ENCODE assay signal across 17 cellular contexts in the genomic region with DNA sequence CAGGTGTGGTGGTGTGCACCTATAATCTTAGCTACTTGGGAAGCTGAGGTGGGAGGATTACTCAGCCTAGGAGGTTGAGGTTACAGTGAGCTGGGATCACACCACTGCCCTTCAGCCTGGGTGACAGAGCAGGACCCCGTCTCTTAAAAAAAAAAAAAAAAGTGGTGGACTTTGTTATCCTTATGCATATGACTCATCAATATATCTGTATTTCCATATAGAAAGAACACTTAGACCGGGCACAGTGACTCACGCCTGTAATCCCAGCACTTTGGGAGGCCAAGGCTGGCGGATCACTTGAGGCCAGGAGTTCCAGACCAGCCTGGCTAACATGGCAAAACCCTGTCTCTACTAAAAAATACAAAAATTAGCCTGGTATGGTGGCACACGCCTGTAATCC. TPM values are rescaled to one million over a fixed set of nuclear protein-coding genes. Genes with fewer than 3 reads are reported as not detected.
A peak's percentile ranks its signal among the peaks of the same experiment; 100 is the strongest.
DNase-seq lines count a peak whose midpoint lies in the region; ATAC-seq, FAIRE-seq and TF ChIP-seq lines count a peak whose summit lies in the region.
"Not testable (repeated sequence)": the region's sequence is repeated elsewhere in the genome, so short reads cannot be mapped to it uniquely, and the experiment has no call there.
"Had no signal": no experiment of that assay in that cellular context is flagged by ENCODE, and none has a peak within 500 bp of the region (broad histone marks: within the 10 kb centered on the region; RNA-seq: fewer than 3 reads in every experiment).

No MANE protein-coding gene starts in this region.

- not testable (repeated sequence) for H3K9me3 ChIP-seq in A549; HEK293 (ENCODE audit: control insufficient read depth, insufficient read depth, low read depth, low read length); T-helper 17 cell (ENCODE audit: control insufficient read depth, low read length, poor library complexity, severe bottlenecking); HepG2 (ENCODE audit: low read length); osteoblast (ENCODE audit: low read depth, low read length); thymus (ENCODE audit: control insufficient read depth)

- H3K9me3 Mint-ChIP-seq in activated T-helper 2 cell treated with anti-CD3 and anti-CD28 coated beads, Interferon-gamma antibody, Interleukin-2, Interleukin-4, amounts not matched to agents 10 μg/mL and 5 μg/mL and 100 μg/mL, durations not matched to agents 14 hours and 24 hours and 36 hours; central memory CD8-positive, alpha-beta T cell: not testable (repeated sequence)

- not testable (repeated sequence) for H4K20me1 ChIP-seq in HepG2 (ENCODE audit: insufficient read depth, low read length); osteoblast (ENCODE audit: insufficient read depth, low read length)

- not testable (repeated sequence) for TF ChIP-seq POLR2A in A549 (IDR thresholded peaks at IDR 0.05; ENCODE audit: low read length); HepG2 (IDR thresholded peaks at IDR 0.05; ENCODE audit: insufficient read depth in 1 of 2, low read depth in 2 of 2, low read length in 2 of 2)

- H3K27me3 Mint-ChIP-seq in T-helper 17 cell; activated T-helper 2 cell treated with anti-CD3 and anti-CD28 coated beads, Interferon-gamma antibody, Interleukin-2, Interleukin-4, amounts not matched to agents 10 μg/mL and 5 μg/mL and 100 μg/mL, durations not matched to agents 14 hours and 24 hours and 36 hours (ENCODE audit: low read depth); central memory CD8-positive, alpha-beta T cell: not testable (repeated sequence)

- not testable (repeated sequence) for H3K79me2 ChIP-seq in HepG2 (ENCODE audit: insufficient read depth, low read length); osteoblast (ENCODE audit: insufficient read depth, low read length)

- peak overlapping the region; percentile 97 for H3K27ac Mint-ChIP-seq in T-helper 17 cell
- peak overlapping the region; percentile 76 for H3K27ac Mint-ChIP-seq in activated T-helper 2 cell treated with anti-CD3 and anti-CD28 coated beads, Interferon-gamma antibody, Interleukin-2, Interleukin-4, amounts not matched to agents 10 μg/mL and 5 μg/mL and 100 μg/mL, durations not matched to agents 14 hours and 24 hours and 36 hours
- H3K27ac Mint-ChIP-seq in central memory CD8-positive, alpha-beta T cell (ENCODE audit: low read depth): peak overlapping the region; percentile 96

- intact Hi-C loops in activated T-helper 2 cell treated with anti-CD3 and anti-CD28 coated beads, Interferon-gamma antibody, Interleukin-2, Interleukin-4, amounts not matched to agents 10 μg/mL and 5 μg/mL and 100 μg/mL, durations not matched to agents 14 hours and 24 hours and 36 hours (cut with micrococcal nuclease): not testable (repeated sequence)
- intact Hi-C loops in HepG2 (cut with micrococcal nuclease; ENCODE audit: unreplicated experiment): loop anchor here (1.0 kb wide), 1 partner anchor 26 kb away; no protein-coding TSS in a partner anchor

- not testable (repeated sequence) for TF ChIP-seq CTCF in A549 (IDR thresholded peaks at IDR 0.05); HEK293 (tag by site-specific recombination; IDR thresholded peaks at IDR 0.05); HepG2 (CRISPR knock-in tag; IDR thresholded peaks at IDR 0.05); osteoblast (IDR thresholded peaks at IDR 0.05; ENCODE audit: extremely low read depth, low read depth, low read length)

- not testable (repeated sequence) for H3K27me3 ChIP-seq in HepG2 (ENCODE audit: control insufficient read depth in 1 of 2, insufficient read depth in 2 of 2, low read length in 2 of 2); osteoblast (ENCODE audit: insufficient read depth, low read length); thymus (ENCODE audit: control insufficient read depth, insufficient read depth)

- H3K4me3 ChIP-seq in A549; HEK293 (ENCODE audit: low read depth, low read length); osteoblast (ENCODE audit: insufficient read depth, low read length); thymus (ENCODE audit: low read length): not testable (repeated sequence)
- H3K4me3 ChIP-seq in HepG2 (replicated peaks in 1 of 3; ENCODE audit: insufficient read depth in 1 of 3, low read depth in 2 of 3, low read length in 3 of 3): peak overlapping the region in 1 of 3 experiments; percentile 64; a peak in 1 of 6 replicates

- BruUV-seq in HepG2 (replicated peaks; lab: Mats Ljungman, UMichigan): not testable (repeated sequence)

- not testable (repeated sequence) for TF ChIP-seq EP300 in A549 (IDR thresholded peaks at IDR 0.05); HepG2 (IDR thresholded peaks at IDR 0.05; ENCODE audit: low read depth in 2 of 2, low read length in 2 of 2); HepG2 (CRISPR knock-in tag; IDR thresholded peaks at IDR 0.05; ENCODE audit: borderline replicate concordance)

- peak overlapping the region; percentile 81 for H3K9ac ChIP-seq in HepG2 (ENCODE audit: insufficient read depth, low read depth, low read length)

- TF ChIP-seq RAD21 in A549 (conservative IDR thresholded peaks at IDR 0.05 in 1 of 2, IDR thresholded peaks at IDR 0.05 in 1 of 2); HepG2 (CRISPR knock-in tag; IDR thresholded peaks at IDR 0.05): not testable (repeated sequence)

- not testable (repeated sequence) for H3K4me3 Mint-ChIP-seq in T-helper 17 cell
- H3K4me3 Mint-ChIP-seq in activated T-helper 2 cell treated with anti-CD3 and anti-CD28 coated beads, Interferon-gamma antibody, Interleukin-2, Interleukin-4, amounts not matched to agents 10 μg/mL and 5 μg/mL and 100 μg/mL, durations not matched to agents 14 hours and 24 hours and 36 hours (ENCODE audit: low read depth): peak overlapping the region; percentile 37
- H3K4me3 Mint-ChIP-seq in central memory CD8-positive, alpha-beta T cell: peak overlapping the region; percentile 87

- POLR2A ChIA-PET in A549 (lab: Yijun Ruan, JAX): interaction anchor here (0.8 kb wide), 1 partner anchor 14 kb away, joined by 3 read pairs; no protein-coding TSS in a partner anchor
- POLR2A ChIA-PET in HEK293 (lab: Yijun Ruan, JAX): interaction anchor here (0.6 kb wide), 1 partner anchor 15 kb away, joined by 4 read pairs; no protein-coding TSS in a partner anchor
- POLR2A ChIA-PET in HepG2 (lab: Yijun Ruan, JAX): interaction anchor here (0.9 to 4.9 kb wide), 5 partner anchors 10 to 24 kb away, joined by 3 to 39 read pairs (median 19); a partner anchor contains a TSS

- H3K36me3 ChIP-seq in HEK293 (ENCODE audit: control insufficient read depth in 2 of 2, insufficient read depth in 1 of 2, low read length in 2 of 2); HepG2 (replicated peaks in 1 of 2; ENCODE audit: control insufficient read depth in 1 of 2, insufficient read depth in 2 of 2, low read length in 2 of 2); osteoblast (ENCODE audit: insufficient read depth, low read length); thymus (ENCODE audit: control insufficient read depth, insufficient read depth): not testable (repeated sequence)

- ATAC-seq in A549; T-helper 17 cell; central memory CD8-positive, alpha-beta T cell (replicated peaks; ENCODE audit: extremely low read depth, poor library complexity, severe bottlenecking); HepG2: not testable (repeated sequence)

- not testable (repeated sequence) for DNase-seq in A549 (ENCODE audit: low read depth in 1 of 2, low spot score in 1 of 2); T-helper 17 cell; activated T-helper 2 cell treated with anti-CD3 and anti-CD28 coated beads, Interferon-gamma antibody, Interleukin-2, Interleukin-4, amounts not matched to agents 10 μg/mL and 5 μg/mL and 100 μg/mL, durations not matched to agents 14 hours and 24 hours and 36 hours (ENCODE audit: low spot score); central memory CD8-positive, alpha-beta T cell (ENCODE audit: low spot score in 2 of 2); osteoblast (ENCODE audit: insufficient read length, low spot score, missing footprints)
- peak; percentile 50 for DNase-seq in HepG2 (ENCODE audit: low spot score)

- H3K4me2 ChIP-seq in A549: not testable (repeated sequence)
- H3K4me2 ChIP-seq in HepG2 (ENCODE audit: low read depth, low read length) (peak overlapping the region; percentile 87), osteoblast (ENCODE audit: insufficient read depth, low read length) (peak overlapping the region; percentile 99)

- FAIRE-seq in A549 (lab: Jason Lieb, UNC); HepG2 (lab: Jason Lieb, UNC): not testable (repeated sequence)

- CTCF ChIA-PET in A549 (lab: Yijun Ruan, JAX) (interaction anchor here (0.7 to 1.5 kb wide), 3 partner anchors 13 to 20 kb away, joined by 3 to 5 read pairs (median 4); a partner anchor contains a TSS), HEK293 (lab: Yijun Ruan, JAX) (interaction anchor here (1.0 kb wide), 1 partner anchor 15 kb away, joined by 4 read pairs; a partner anchor contains a TSS)
- CTCF ChIA-PET in HepG2 (lab: Yijun Ruan, JAX; ENCODE audit: low intra/inter-chr PET ratio, low total read pairs): not testable (repeated sequence)

- 89% methylated on average over 5 of the region's 5 CpGs for WGBS in A549 (ENCODE audit: missing lambda C conversion rate)
- 42% methylated on average over 5 of the region's 5 CpGs for WGBS in HepG2 (ENCODE audit: low lambda C conversion rate)
- WGBS in thymus: 98% methylated on average over 5 of the region's 5 CpGs

- H3K4me1 ChIP-seq in A549 (peaks cover 14% of the 10 kb centered on the region), HepG2 (ENCODE audit: insufficient read depth, low read length) (peaks cover 70% of the 10 kb centered on the region), thymus (ENCODE audit: control insufficient read depth, insufficient read depth, low read length) (peaks cover 16% of the 10 kb centered on the region)
- not testable (repeated sequence) for H3K4me1 ChIP-seq in HEK293 (ENCODE audit: control insufficient read depth, insufficient read depth, low read length); osteoblast (ENCODE audit: insufficient read depth, low read length)

- H3K36me3 Mint-ChIP-seq in T-helper 17 cell (ENCODE audit: low read depth); activated T-helper 2 cell treated with anti-CD3 and anti-CD28 coated beads, Interferon-gamma antibody, Interleukin-2, Interleukin-4, amounts not matched to agents 10 μg/mL and 5 μg/mL and 100 μg/mL, durations not matched to agents 14 hours and 24 hours and 36 hours (ENCODE audit: low read depth); central memory CD8-positive, alpha-beta T cell (ENCODE audit: insufficient read depth): not testable (repeated sequence)

- peaks cover 18% of the 10 kb centered on the region for H3K4me1 Mint-ChIP-seq in T-helper 17 cell
- peaks cover 32% of the 10 kb centered on the region for H3K4me1 Mint-ChIP-seq in activated T-helper 2 cell treated with anti-CD3 and anti-CD28 coated beads, Interferon-gamma antibody, Interleukin-2, Interleukin-4, amounts not matched to agents 10 μg/mL and 5 μg/mL and 100 μg/mL, durations not matched to agents 14 hours and 24 hours and 36 hours (ENCODE audit: low read depth)
- H3K4me1 Mint-ChIP-seq in central memory CD8-positive, alpha-beta T cell: peaks cover 39% of the 10 kb centered on the region

- peak overlapping the region; percentile 91 to 94; a peak in 4 of 6 replicates for H3K27ac ChIP-seq in A549
- not testable (repeated sequence) for H3K27ac ChIP-seq in HEK293 (ENCODE audit: extremely low read depth, low read depth, low read length); osteoblast (ENCODE audit: low read depth, low read length)
- peak overlapping the region; percentile 99 for H3K27ac ChIP-seq in HepG2 (ENCODE audit: extremely low read length, insufficient read depth, low read length)
- peak overlapping the region; percentile 31 for H3K27ac ChIP-seq in thymus (ENCODE audit: low read depth)

- in situ Hi-C loops in HepG2 (cut with HindIII; ENCODE audit: extremely low pct_ligation_motif_present, low pct_unique_long_range_greater_than_20kb): loop anchor here (25.0 kb wide), 1 partner anchor 1540 kb away; a partner anchor contains a TSS

- not testable (repeated sequence) for H2AFZ ChIP-seq in HepG2 (ENCODE audit: low read length); osteoblast (ENCODE audit: low read length)

RNA-seq across cellular contexts. Expression of a gene that starts 13.0 kb away (rescaled TPM):
- polyA plus RNA-seq in A549 (2011; rRNA removed) (198 and 271 TPM in 2 replicates), A549 (2017; fragmentation: RNase III; extraction: RNeasy Plus Mini Kit Qiagen cat#74134 plus additional on column Dnase treatment) (217 to 228 TPM (median 221 TPM) in 3 replicates), HepG2 (2011; rRNA removed) (166 and 177 TPM in 2 replicates), thymus (136 TPM)
- polyA plus RNA-seq in A549 (2012; cell fraction: cytosol; rRNA removed): 236 and 250 TPM in 2 replicates
- 275 and 276 TPM in 2 replicates for polyA plus RNA-seq in A549 (2012; cell fraction: nucleus; rRNA removed)
- 220 and 241 TPM in 2 replicates for polyA minus RNA-seq in A549 (2011; rRNA and poly(A)+ RNA removed)
- total RNA-seq in T-helper 17 cell (100 to 1,000 TPM; 131 to 144 TPM), HepG2 (2016; rRNA removed; fragmentation: Illumina TruSeq; extraction: Trizol) (308 and 449 TPM in 2 replicates), osteoblast (221 and 229 TPM in 2 replicates)
- 503 and 520 TPM in 2 replicates for total RNA-seq in activated T-helper 2 cell treated with anti-CD3 and anti-CD28 coated beads, Interferon-gamma antibody, Interleukin-2, Interleukin-4, amounts not matched to agents 10 μg/mL and 5 μg/mL and 100 μg/mL, durations not matched to agents 14 hours and 24 hours and 36 hours
- total RNA-seq in HepG2 (2016; cell fraction: cytosol; rRNA removed; fragmentation: Illumina TruSeq; extraction: Trizol; ENCODE audit: low read depth): 44.9 and 49.9 TPM in 2 replicates
- 322 and 435 TPM in 2 replicates for total RNA-seq in HepG2 (2016; cell fraction: insoluble cytoplasmic fraction; rRNA removed; fragmentation: Illumina TruSeq; extraction: Trizol)
- total RNA-seq in HepG2 (2016; cell fraction: membrane; rRNA removed; fragmentation: Illumina TruSeq; extraction: Trizol): 123 and 131 TPM in 2 replicates
- total RNA-seq in HepG2 (2016; cell fraction: nucleus; rRNA removed; fragmentation: Illumina TruSeq; extraction: Trizol): 111 and 121 TPM in 2 replicates
- polyA plus RNA-seq in HepG2 (2011; cell fraction: cytosol; rRNA removed): 147 and 166 TPM in 2 replicates
- 137 and 153 TPM in 2 replicates for polyA plus RNA-seq in HepG2 (2011; cell fraction: nucleus; rRNA removed)
- polyA plus RNA-seq in HepG2 (2012): 134 and 169 TPM in 2 replicates
- polyA plus RNA-seq in HepG2 (2016; cell fraction: cytosol; fragmentation: Illumina TruSeq; extraction: Trizol; ENCODE audit: low read depth): 19.5 and 22.4 TPM in 2 replicates
- polyA plus RNA-seq in HepG2 (2016; cell fraction: insoluble cytoplasmic fraction; fragmentation: Illumina TruSeq; extraction: Trizol; ENCODE audit: low read depth): 388 and 410 TPM in 2 replicates
- polyA plus RNA-seq in HepG2 (2016; cell fraction: membrane; fragmentation: Illumina TruSeq; extraction: Trizol; ENCODE audit: low read depth): 49.0 and 51.7 TPM in 2 replicates
- polyA plus RNA-seq in HepG2 (2016; cell fraction: nucleus; fragmentation: Illumina TruSeq; extraction: Trizol; ENCODE audit: insufficient read depth, low read depth): 178 and 179 TPM in 2 replicates
- polyA minus RNA-seq in HepG2 (2011; rRNA and poly(A)+ RNA removed; ENCODE audit: low replicate concordance): 271 and 284 TPM in 2 replicates
- polyA minus RNA-seq in HepG2 (2011; cell fraction: cytosol; rRNA and poly(A)+ RNA removed): 121 and 128 TPM in 2 replicates
- 64.2 and 75.8 TPM in 2 replicates for polyA minus RNA-seq in HepG2 (2011; cell fraction: nucleus; rRNA and poly(A)+ RNA removed)

RNA-seq across cellular contexts. Expression of a gene that starts 15.0 kb away (rescaled TPM):
- polyA plus RNA-seq in A549 (2011; rRNA removed) (7.2 and 9.4 TPM in 2 replicates), A549 (2017; fragmentation: RNase III; extraction: RNeasy Plus Mini Kit Qiagen cat#74134 plus additional on column Dnase treatment) (3.7 to 4.9 TPM (median 4.3 TPM) in 3 replicates), HepG2 (2011; rRNA removed) (6.6 and 8.8 TPM in 2 replicates), thymus (11.6 TPM)
- polyA plus RNA-seq in A549 (2012; cell fraction: cytosol; rRNA removed): 5.9 and 6.8 TPM in 2 replicates
- 4.3 and 5.4 TPM in 2 replicates for polyA plus RNA-seq in A549 (2012; cell fraction: nucleus; rRNA removed)
- 3.0 and 4.7 TPM in 2 replicates for polyA minus RNA-seq in A549 (2011; rRNA and poly(A)+ RNA removed)
- total RNA-seq in T-helper 17 cell (1 to 10 TPM; 7.9 to 8.7 TPM), HepG2 (2016; rRNA removed; fragmentation: Illumina TruSeq; extraction: Trizol) (6.1 and 7.4 TPM in 2 replicates), osteoblast (8.3 and 9.4 TPM in 2 replicates)
- total RNA-seq in activated T-helper 2 cell treated with anti-CD3 and anti-CD28 coated beads, Interferon-gamma antibody, Interleukin-2, Interleukin-4, amounts not matched to agents 10 μg/mL and 5 μg/mL and 100 μg/mL, durations not matched to agents 14 hours and 24 hours and 36 hours: 2.0 and 2.2 TPM in 2 replicates
- 3.3 and 6.4 TPM in 2 replicates for total RNA-seq in HepG2 (2016; cell fraction: cytosol; rRNA removed; fragmentation: Illumina TruSeq; extraction: Trizol; ENCODE audit: low read depth)
- 6.3 and 8.8 TPM in 2 replicates for total RNA-seq in HepG2 (2016; cell fraction: insoluble cytoplasmic fraction; rRNA removed; fragmentation: Illumina TruSeq; extraction: Trizol)
- total RNA-seq in HepG2 (2016; cell fraction: membrane; rRNA removed; fragmentation: Illumina TruSeq; extraction: Trizol): 5.5 and 7.7 TPM in 2 replicates
- 3.5 and 6.0 TPM in 2 replicates for total RNA-seq in HepG2 (2016; cell fraction: nucleus; rRNA removed; fragmentation: Illumina TruSeq; extraction: Trizol)
- 3.6 and 5.2 TPM in 2 replicates for polyA plus RNA-seq in HepG2 (2011; cell fraction: cytosol; rRNA removed)
- 1.8 and 13.7 TPM in 2 replicates for polyA plus RNA-seq in HepG2 (2011; cell fraction: nucleus; rRNA removed)
- 2.6 and 3.3 TPM in 2 replicates for polyA plus RNA-seq in HepG2 (2012)
- 5.4 and 5.7 TPM in 2 replicates for polyA plus RNA-seq in HepG2 (2016; cell fraction: cytosol; fragmentation: Illumina TruSeq; extraction: Trizol; ENCODE audit: low read depth)
- 5.9 and 7.2 TPM in 2 replicates for polyA plus RNA-seq in HepG2 (2016; cell fraction: insoluble cytoplasmic fraction; fragmentation: Illumina TruSeq; extraction: Trizol; ENCODE audit: low read depth)
- polyA plus RNA-seq in HepG2 (2016; cell fraction: membrane; fragmentation: Illumina TruSeq; extraction: Trizol; ENCODE audit: low read depth): 6.0 and 8.7 TPM in 2 replicates
- 4.2 and 8.8 TPM in 2 replicates for polyA plus RNA-seq in HepG2 (2016; cell fraction: nucleus; fragmentation: Illumina TruSeq; extraction: Trizol; ENCODE audit: insufficient read depth, low read depth)
- polyA minus RNA-seq in HepG2 (2011; rRNA and poly(A)+ RNA removed; ENCODE audit: low replicate concordance): 3.5 and 7.7 TPM in 2 replicates
- polyA minus RNA-seq in HepG2 (2011; cell fraction: cytosol; rRNA and poly(A)+ RNA removed): 1.1 and 1.7 TPM in 2 replicates
- 4.8 and 6.7 TPM in 2 replicates for polyA minus RNA-seq in HepG2 (2011; cell fraction: nucleus; rRNA and poly(A)+ RNA removed)

RNA-seq across cellular contexts. Expression of a gene that starts 50.5 kb away (rescaled TPM):
- polyA plus RNA-seq in A549 (2011; rRNA removed) (not detected in 2 replicates), A549 (2017; fragmentation: RNase III; extraction: RNeasy Plus Mini Kit Qiagen cat#74134 plus additional on column Dnase treatment) (not detected in 3 replicates), HepG2 (2011; rRNA removed) (not detected in 2 replicates), thymus (0.59 TPM)
- not detected in 2 replicates for polyA plus RNA-seq in A549 (2012; cell fraction: cytosol; rRNA removed)
- polyA plus RNA-seq in A549 (2012; cell fraction: nucleus; rRNA removed): not detected in 2 replicates
- polyA minus RNA-seq in A549 (2011; rRNA and poly(A)+ RNA removed): not detected in 2 replicates
- total RNA-seq in T-helper 17 cell (not detected), HepG2 (2016; rRNA removed; fragmentation: Illumina TruSeq; extraction: Trizol) (not detected in 2 replicates), osteoblast (not detected in 2 replicates)
- total RNA-seq in activated T-helper 2 cell treated with anti-CD3 and anti-CD28 coated beads, Interferon-gamma antibody, Interleukin-2, Interleukin-4, amounts not matched to agents 10 μg/mL and 5 μg/mL and 100 μg/mL, durations not matched to agents 14 hours and 24 hours and 36 hours: not detected in 2 replicates
- total RNA-seq in HepG2 (2016; cell fraction: cytosol; rRNA removed; fragmentation: Illumina TruSeq; extraction: Trizol; ENCODE audit: low read depth): not detected in 2 replicates
- not detected in 2 replicates for total RNA-seq in HepG2 (2016; cell fraction: insoluble cytoplasmic fraction; rRNA removed; fragmentation: Illumina TruSeq; extraction: Trizol)
- not detected in 2 replicates for total RNA-seq in HepG2 (2016; cell fraction: membrane; rRNA removed; fragmentation: Illumina TruSeq; extraction: Trizol)
- total RNA-seq in HepG2 (2016; cell fraction: nucleus; rRNA removed; fragmentation: Illumina TruSeq; extraction: Trizol): not detected in 2 replicates
- not detected in 2 replicates for polyA plus RNA-seq in HepG2 (2011; cell fraction: cytosol; rRNA removed)
- not detected in 2 replicates for polyA plus RNA-seq in HepG2 (2011; cell fraction: nucleus; rRNA removed)
- not detected in 2 replicates for polyA plus RNA-seq in HepG2 (2012)
- not detected in 2 replicates for polyA plus RNA-seq in HepG2 (2016; cell fraction: cytosol; fragmentation: Illumina TruSeq; extraction: Trizol; ENCODE audit: low read depth)
- not detected in 2 replicates for polyA plus RNA-seq in HepG2 (2016; cell fraction: insoluble cytoplasmic fraction; fragmentation: Illumina TruSeq; extraction: Trizol; ENCODE audit: low read depth)
- not detected in 2 replicates for polyA plus RNA-seq in HepG2 (2016; cell fraction: membrane; fragmentation: Illumina TruSeq; extraction: Trizol; ENCODE audit: low read depth)
- not detected in 2 replicates for polyA plus RNA-seq in HepG2 (2016; cell fraction: nucleus; fragmentation: Illumina TruSeq; extraction: Trizol; ENCODE audit: insufficient read depth, low read depth)
- 0.21 TPM in 1 of 2 replicates, not detected in the other for polyA minus RNA-seq in HepG2 (2011; rRNA and poly(A)+ RNA removed; ENCODE audit: low replicate concordance)
- polyA minus RNA-seq in HepG2 (2011; cell fraction: cytosol; rRNA and poly(A)+ RNA removed): not detected in 2 replicates
- polyA minus RNA-seq in HepG2 (2011; cell fraction: nucleus; rRNA and poly(A)+ RNA removed): not detected in 2 replicates
- total RNA-seq: A172, aorta, cerebellum, GM12878, lower leg skin, SJSA1, temporal lobe had no signal
- polyA plus RNA-seq: aorta, GM12878, heart right ventricle, IgD-negative memory B cell had no signal
